Comparison of ENCODE assay signal across 24 cellular contexts in genomic region chr5:42390115-42390514, GRCh38. TPM values are rescaled to one million over a fixed set of nuclear protein-coding genes. Genes with fewer than 3 reads are reported as not detected.
"Had no signal": no experiment of that assay in that cellular context is flagged by ENCODE, and none has a peak within 500 bp of the region (broad histone marks: within the 10 kb centered on the region; RNA-seq: fewer than 3 reads in every experiment).

No MANE protein-coding gene starts in this region.

- H3K36me3 ChIP-seq: esophagus squamous epithelium, left lung, neural progenitor cell, prostate gland, right atrium auricular region, sigmoid colon, stomach, thyroid gland, vagina had no signal

- ATAC-seq: left lung; naive thymus-derived CD4-positive, alpha-beta T cell; stimulated activated effector memory CD8-positive, alpha-beta T cell treated with anti-CD3 and anti-CD28 coated beads, Interleukin-12 subunit alpha, Interleukin-12 subunit beta, amount 100 ng/mL, for 72 hours had no signal

- H3K4me1 ChIP-seq: esophagus squamous epithelium, left lung, neural progenitor cell, parathyroid adenoma, prostate gland, right atrium auricular region, sigmoid colon, stomach, thyroid gland had no signal

- H3K27me3 ChIP-seq: esophagus squamous epithelium, left lung, neural progenitor cell, right atrium auricular region, sigmoid colon, stomach, thyroid gland, vagina had no signal

- H3K36me3 Mint-ChIP-seq: mesothelial cell of epicardium; neural progenitor cell; stimulated activated effector memory CD8-positive, alpha-beta T cell treated with anti-CD3 and anti-CD28 coated beads, Interleukin-12 subunit alpha, Interleukin-12 subunit beta, amount 100 ng/mL, for 72 hours had no signal

- H3K9ac ChIP-seq: neural progenitor cell, parathyroid adenoma had no signal

- H3K4me3 Mint-ChIP-seq: dendritic cell treated with granulocyte-macrophage colony-stimulating factor and Interleukin-4, amounts not matched to agents 40 ng/mL and 50 ng/mL, for 4 days; mesothelial cell of epicardium; naive thymus-derived CD4-positive, alpha-beta T cell; nephron; neural progenitor cell; stimulated activated effector memory CD8-positive, alpha-beta T cell treated with anti-CD3 and anti-CD28 coated beads, Interleukin-12 subunit alpha, Interleukin-12 subunit beta, amount 100 ng/mL, for 72 hours had no signal

- H3K27ac Mint-ChIP-seq: dendritic cell treated with granulocyte-macrophage colony-stimulating factor and Interleukin-4, amounts not matched to agents 40 ng/mL and 50 ng/mL, for 4 days; mesothelial cell of epicardium; naive thymus-derived CD4-positive, alpha-beta T cell; nephron; neural progenitor cell; stimulated activated effector memory CD8-positive, alpha-beta T cell treated with anti-CD3 and anti-CD28 coated beads, Interleukin-12 subunit alpha, Interleukin-12 subunit beta, amount 100 ng/mL, for 72 hours had no signal

- H2AFZ ChIP-seq: neural progenitor cell, parathyroid adenoma had no signal

- H3K4me2 ChIP-seq: neural progenitor cell had no signal

- H3K4me3 ChIP-seq: esophagus squamous epithelium, left lung, neural progenitor cell, prostate gland, right atrium auricular region, sigmoid colon, stomach, thyroid gland, vagina had no signal

- H3K27ac ChIP-seq: esophagus squamous epithelium, left lung, neural progenitor cell, parathyroid adenoma, prostate gland, right atrium auricular region, sigmoid colon, stomach, thyroid gland, vagina had no signal

- H3K79me2 ChIP-seq: parathyroid adenoma had no signal

- H3K27me3 Mint-ChIP-seq: dendritic cell treated with granulocyte-macrophage colony-stimulating factor and Interleukin-4, amounts not matched to agents 40 ng/mL and 50 ng/mL, for 4 days had no signal

- H3K4me1 Mint-ChIP-seq: naive thymus-derived CD4-positive, alpha-beta T cell; nephron; neural progenitor cell; stimulated activated effector memory CD8-positive, alpha-beta T cell treated with anti-CD3 and anti-CD28 coated beads, Interleukin-12 subunit alpha, Interleukin-12 subunit beta, amount 100 ng/mL, for 72 hours had no signal

- DNase-seq: effector CD8-positive, alpha-beta T cell; erythroblast; esophagus squamous epithelium; foreskin melanocyte; kidney; mesenchymal stem cell; naive thymus-derived CD4-positive, alpha-beta T cell; sigmoid colon; stimulated activated CD4-positive, alpha-beta T cell treated with anti-CD3 and anti-CD28 coated beads, Interleukin-2, amount 100 ng/mL, for 24 hours; stimulated activated CD4-positive, alpha-beta T cell treated with anti-CD3 and anti-CD28 coated beads, Interleukin-4, amount 100 ng/mL, for 24 hours; stimulated activated naive CD4-positive, alpha-beta T cell treated with Interleukin-2 at 50 U/mL for 16 hours; stomach; thyroid gland; trophoblast cell had no signal

- H3K9me3 ChIP-seq: prostate gland, thyroid gland, vagina had no signal

RNA-seq across cellular contexts. Expression of gene GHR, which starts 33.1 kb away (rescaled TPM):
- total RNA-seq: naive thymus-derived CD4-positive, alpha-beta T cell had no signal
- polyA plus RNA-seq: naive thymus-derived CD4-positive, alpha-beta T cell had no signal
